ENCODE assay signal across 28 cellular contexts in the genomic region with DNA sequence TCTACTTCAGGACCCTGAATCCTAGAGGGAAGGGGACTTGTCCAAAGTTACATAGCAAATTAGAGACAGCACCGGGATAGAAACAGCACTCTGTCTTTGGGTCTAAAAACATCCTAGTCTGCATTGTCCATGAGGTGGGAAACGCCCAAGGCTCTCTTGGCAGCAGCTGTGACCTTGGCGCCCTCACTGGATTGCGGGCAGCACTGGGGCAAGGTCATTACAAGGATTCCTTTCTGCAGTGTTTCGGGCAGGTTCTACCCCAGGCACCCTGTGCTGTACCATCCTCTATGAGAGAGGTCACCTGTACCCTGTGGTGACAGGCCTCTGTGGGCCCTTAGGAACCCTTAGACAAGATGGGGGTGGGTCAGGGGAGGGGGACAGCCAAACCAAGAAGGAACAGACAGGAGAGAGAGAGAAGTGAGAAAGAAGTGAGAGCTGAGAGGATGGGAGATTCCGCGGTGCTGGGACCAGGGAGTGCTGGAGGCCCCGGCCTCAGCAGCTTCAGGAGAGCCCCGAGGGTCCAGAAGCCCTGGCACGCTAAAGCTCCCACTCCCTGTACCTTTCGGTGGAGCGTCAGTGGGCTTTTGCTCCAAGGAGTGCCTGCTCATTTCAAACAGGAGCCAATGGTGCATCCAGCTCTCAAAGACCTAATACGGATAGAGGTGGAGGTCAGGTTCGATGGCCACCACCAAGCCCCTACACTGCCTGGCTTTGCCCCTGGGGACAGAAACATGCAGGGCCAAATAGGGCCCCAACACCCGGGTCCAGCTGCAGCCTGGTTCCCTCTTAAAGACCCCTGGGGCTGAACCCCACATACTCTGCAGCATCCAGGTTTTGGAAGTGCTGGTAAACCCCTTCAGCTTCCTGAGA. TPM values are rescaled to one million over a fixed set of nuclear protein-coding genes. Genes with fewer than 3 reads are reported as not detected.
A peak's percentile ranks its signal among the peaks of the same experiment; 100 is the strongest.
DNase-seq lines count a peak whose midpoint lies in the region; ATAC-seq, FAIRE-seq and TF ChIP-seq lines count a peak whose summit lies in the region.
"Had no signal": no experiment of that assay in that cellular context is flagged by ENCODE, and none has a peak within 500 bp of the region (broad histone marks: within the 10 kb centered on the region; RNA-seq: fewer than 3 reads in every experiment).

No MANE protein-coding gene starts in this region.

- DNase-seq in activated CD8-positive, alpha-beta memory T cell treated with anti-CD3 and anti-CD28 coated beads, Interleukin-2, amount 10 ng/mL, durations not matched to agents 7 days and 5 days, result no peak
- no peak for DNase-seq in activated CD8-positive, alpha-beta memory T cell treated with anti-CD3 and anti-CD28 coated beads, Interleukin-2, amount 50 U/mL, for 48 hours
- DNase-seq in bronchial epithelial cell (ENCODE audit: low read depth) (no peak), NCI-H2107 (lab: John Stamatoyannopoulos, UW) (no peak)
- no peak for DNase-seq in stimulated activated naive B cell treated with anti-CD40 and anti-IgM and Interleukin-4, amounts not matched to agents 10 μg/mL and 1 μg/mL and 100 μg/mL, for 72 hours
- DNase-seq in stimulated activated CD4-positive, alpha-beta T cell treated with anti-CD3 and anti-CD28 coated beads, Interleukin-4, amount 100 ng/mL, for 24 hours, result no peak
- DNase-seq in activated CD4-positive, CD25-positive, alpha-beta regulatory T cell (lab: John Stamatoyannopoulos, UW), result no peak
- DNase-seq: 8988T; activated CD4-positive, alpha-beta T cell treated with anti-CD3 and anti-CD28 coated beads, Interleukin-2, amount 50 U/mL, for 1 hour; activated effector memory CD4-positive, alpha-beta T cell treated with Interleukin-2 at 50 U/mL for 16 hours; body of pancreas; DMS53; foreskin keratinocyte; GDM1; IMR-90; NCI-H1417; NCI-H2081; NCI-H345; NCI-H774; nephron progenitor cell; stimulated activated CD4-positive, alpha-beta T cell treated with anti-CD3 and anti-CD28 coated beads, Interleukin-4, amount 100 ng/mL, for 4 hours; stimulated activated naive CD4-positive, alpha-beta T cell treated with Interleukin-2 at 50 U/mL for 16 hours; tibial artery had no signal

- peak overlapping the region; percentile 32 for H3K27ac Mint-ChIP-seq in activated CD8-positive, alpha-beta memory T cell treated with anti-CD3 and anti-CD28 coated beads, Interleukin-2, amount 10 ng/mL, durations not matched to agents 7 days and 5 days
- H3K27ac Mint-ChIP-seq in stimulated activated naive B cell treated with anti-CD40 and anti-IgM and Interleukin-4, amounts not matched to agents 10 μg/mL and 1 μg/mL and 100 μg/mL, for 72 hours, result peak overlapping the region; percentile 81
- H3K27ac Mint-ChIP-seq: nephron progenitor cell had no signal

- no peak for TF ChIP-seq CTCF in bronchial epithelial cell (IDR thresholded peaks at IDR 0.05; ENCODE audit: insufficient read depth, low read length, severe bottlenecking)

- no peak for ATAC-seq in activated CD8-positive, alpha-beta memory T cell treated with anti-CD3 and anti-CD28 coated beads, Interleukin-2, amount 10 ng/mL, durations not matched to agents 7 days and 5 days
- no peak for ATAC-seq in GM18505 (IDR thresholded peaks at IDR 0.05; ENCODE audit: unreplicated experiment)
- ATAC-seq in stimulated activated naive B cell treated with anti-CD40 and anti-IgM and Interleukin-4, amounts not matched to agents 10 μg/mL and 1 μg/mL and 100 μg/mL, for 72 hours (replicated peaks), result no peak
- ATAC-seq: body of pancreas, esophagus mucosa, foreskin keratinocyte, right cardiac atrium had no signal

- no peaks in the 10 kb centered on the region for H3K27me3 Mint-ChIP-seq in activated CD8-positive, alpha-beta memory T cell treated with anti-CD3 and anti-CD28 coated beads, Interleukin-2, amount 10 ng/mL, durations not matched to agents 7 days and 5 days
- H3K27me3 Mint-ChIP-seq in stimulated activated naive B cell treated with anti-CD40 and anti-IgM and Interleukin-4, amounts not matched to agents 10 μg/mL and 1 μg/mL and 100 μg/mL, for 72 hours, result peaks cover 0 to 6% of the 10 kb centered on the region in 2 donors

- peaks cover 11% of the 10 kb centered on the region for H3K36me3 ChIP-seq in bronchial epithelial cell (ENCODE audit: control insufficient read depth, insufficient read depth, low read length)

- TF ChIP-seq POLR2A in GM18505 (IDR thresholded peaks at IDR 0.05; ENCODE audit: borderline replicate concordance, extremely low read depth, insufficient read depth, insufficient read length), result peak; percentile 69

- peaks cover 38% of the 10 kb centered on the region for H3K4me1 Mint-ChIP-seq in activated CD8-positive, alpha-beta memory T cell treated with anti-CD3 and anti-CD28 coated beads, Interleukin-2, amount 10 ng/mL, durations not matched to agents 7 days and 5 days
- peaks cover 60 to 74% of the 10 kb centered on the region in 2 donors for H3K4me1 Mint-ChIP-seq in stimulated activated naive B cell treated with anti-CD40 and anti-IgM and Interleukin-4, amounts not matched to agents 10 μg/mL and 1 μg/mL and 100 μg/mL, for 72 hours

- peaks cover 66% of the 10 kb centered on the region for H3K36me3 Mint-ChIP-seq in activated CD8-positive, alpha-beta memory T cell treated with anti-CD3 and anti-CD28 coated beads, Interleukin-2, amount 10 ng/mL, durations not matched to agents 7 days and 5 days
- H3K36me3 Mint-ChIP-seq in stimulated activated naive B cell treated with anti-CD40 and anti-IgM and Interleukin-4, amounts not matched to agents 10 μg/mL and 1 μg/mL and 100 μg/mL, for 72 hours, result peaks cover 65 to 88% of the 10 kb centered on the region in 2 donors

- no peaks in the 10 kb centered on the region for H3K27me3 ChIP-seq in bronchial epithelial cell (ENCODE audit: control insufficient read depth, insufficient read depth, low read length)
- H3K27me3 ChIP-seq: body of pancreas, foreskin keratinocyte, tibial artery had no signal

- peak; percentile 18 for FAIRE-seq in bronchial epithelial cell (lab: Jason Lieb, UNC)
- FAIRE-seq: colon had no signal

- H3K9me3 Mint-ChIP-seq in activated CD8-positive, alpha-beta memory T cell treated with anti-CD3 and anti-CD28 coated beads, Interleukin-2, amount 10 ng/mL, durations not matched to agents 7 days and 5 days (ENCODE audit: low read depth), result no peaks in the 10 kb centered on the region
- H3K9me3 Mint-ChIP-seq in stimulated activated naive B cell treated with anti-CD40 and anti-IgM and Interleukin-4, amounts not matched to agents 10 μg/mL and 1 μg/mL and 100 μg/mL, for 72 hours, result no peaks in the 10 kb centered on the region
- H3K9me3 Mint-ChIP-seq: nephron progenitor cell had no signal

- no peak overlapping the region for H3K4me3 Mint-ChIP-seq in activated CD8-positive, alpha-beta memory T cell treated with anti-CD3 and anti-CD28 coated beads, Interleukin-2, amount 10 ng/mL, durations not matched to agents 7 days and 5 days
- H3K4me3 Mint-ChIP-seq in stimulated activated naive B cell treated with anti-CD40 and anti-IgM and Interleukin-4, amounts not matched to agents 10 μg/mL and 1 μg/mL and 100 μg/mL, for 72 hours, result peak overlapping the region in 1 of 2 donors; percentile 32
- H3K4me3 Mint-ChIP-seq: nephron progenitor cell had no signal

- H3K4me3 ChIP-seq in bronchial epithelial cell (ENCODE audit: low read depth, low read length), result no peak overlapping the region
- H3K4me3 ChIP-seq: body of pancreas, SK-N-MC, tibial artery had no signal

- CTCF ChIA-PET in activated CD8-positive, alpha-beta memory T cell treated with anti-CD3 and anti-CD28 coated beads, Interleukin-2, amount 10 ng/mL, durations not matched to agents 7 days and 5 days (lab: Charles Lee), result interaction anchor here (1.3 kb wide), 1 partner anchor 32 kb away, joined by 3 read pairs; no protein-coding TSS in a partner anchor

RNA-seq across cellular contexts. Expression of a gene that starts 8.4 kb away (rescaled TPM):
- total RNA-seq in activated CD8-positive, alpha-beta memory T cell treated with anti-CD3 and anti-CD28 coated beads, Interleukin-2, amount 10 ng/mL, durations not matched to agents 7 days and 5 days, result 1,000 to 10,000 TPM; 1,513 to 1,561 TPM
- 1.1 and 3.8 TPM in 2 replicates for total RNA-seq in bronchial epithelial cell

RNA-seq across cellular contexts. Expression of a gene that starts 45.2 kb away (rescaled TPM):
- 1,000 to 10,000 TPM; 1,980 to 2,218 TPM for total RNA-seq in activated CD8-positive, alpha-beta memory T cell treated with anti-CD3 and anti-CD28 coated beads, Interleukin-2, amount 10 ng/mL, durations not matched to agents 7 days and 5 days
- 5,672 and 8,789 TPM in 2 replicates for total RNA-seq in bronchial epithelial cell

RNA-seq across cellular contexts. Expression of a gene that starts 46.9 kb away (rescaled TPM):
- 10 to 100 TPM; 95.3 to 96.9 TPM for total RNA-seq in activated CD8-positive, alpha-beta memory T cell treated with anti-CD3 and anti-CD28 coated beads, Interleukin-2, amount 10 ng/mL, durations not matched to agents 7 days and 5 days
- total RNA-seq in bronchial epithelial cell, result 8.4 and 9.0 TPM in 2 replicates

Comparison
In these comparisons a context has a peak if more than half of its experiments do, and no peak if none do; other contexts are left out.
1. RNA of a gene that starts 8.4 kb away (total RNA-seq): 1,513 to 1,561 TPM in activated CD8-positive, alpha-beta memory T cell treated with anti-CD3 and anti-CD28 coated beads, Interleukin-2, amount 10 ng/mL, durations not matched to agents 7 days and 5 days; 1.1 to 3.8 TPM in bronchial epithelial cell; every median in the first group is over 100 times any median in the second.